In the genomic region with DNA sequence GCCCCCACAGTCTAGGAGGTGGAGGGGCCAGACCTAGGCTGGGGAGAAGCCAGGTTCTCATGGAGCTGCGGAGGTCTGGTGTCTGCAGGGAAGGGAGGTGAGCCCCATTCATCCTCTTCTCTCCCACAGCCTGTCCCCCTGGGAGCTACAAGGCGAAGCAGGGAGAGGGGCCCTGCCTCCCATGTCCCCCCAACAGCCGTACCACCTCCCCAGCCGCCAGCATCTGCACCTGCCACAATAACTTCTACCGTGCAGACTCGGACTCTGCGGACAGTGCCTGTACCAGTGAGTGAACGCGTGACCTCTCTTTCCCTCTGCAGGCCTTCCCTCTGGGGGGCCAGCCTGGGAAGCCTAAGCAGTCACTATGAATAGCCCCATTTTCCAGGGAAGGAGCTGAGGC, we compare ENCODE assay signal across 26 cellular contexts. TPM values are rescaled to one million over a fixed set of nuclear protein-coding genes. Genes with fewer than 3 reads are reported as not detected.
"Had no signal": no experiment of that assay in that cellular context is flagged by ENCODE, and none has a peak within 500 bp of the region (broad histone marks: within the 10 kb centered on the region; RNA-seq: fewer than 3 reads in every experiment).

No MANE protein-coding gene starts in this region.

- H3K9me3 Mint-ChIP-seq: activated B cell treated with CpG ODN at 0.5 μM for 24 hours; activated CD4-positive, alpha-beta T cell treated with anti-CD3 and anti-CD28 coated beads, Interleukin-2, amount 10 ng/mL, durations not matched to agents 24 days and 14 days; activated naive CD4-positive, alpha-beta T cell treated with anti-CD3 and anti-CD28 coated beads for 36 hours; activated T-cell treated with anti-CD3 and anti-CD28 coated beads, Interleukin-2, amount 50 U/mL, for 4 hours; brain had no signal

- DNase-seq: activated B cell treated with CpG ODN at 0.5 μM for 24 hours; activated CD4-positive, alpha-beta T cell treated with anti-CD3 and anti-CD28 coated beads for 1 hour; activated CD4-positive, alpha-beta T cell treated with anti-CD3 and anti-CD28 coated beads, Interleukin-2, amount 10 ng/mL, durations not matched to agents 24 days and 14 days; activated CD4-positive, alpha-beta T cell treated with anti-CD3 and anti-CD28 coated beads, Interleukin-2, amount 50 U/mL, for 48 hours; activated CD8-positive, alpha-beta memory T cell treated with anti-CD3 and anti-CD28 coated beads for 24 hours; activated effector memory CD4-positive, alpha-beta T cell treated with anti-CD3 and anti-CD28 coated beads, Interleukin-2, amount 50 U/mL, for 16 hours; activated naive CD4-positive, alpha-beta T cell treated with anti-CD3 and anti-CD28 coated beads for 36 hours; activated T-cell treated with anti-CD3 and anti-CD28 coated beads, Interleukin-2, amount 50 U/mL, for 4 hours; amygdala; KG1; NCI-H1092; NCI-H1436 treated with DMSO at 0.1 percent for 48 hours; NCI-H187; NCI-H2081; NCI-H446; NCI-H524; PC-3; SHP77 treated with DMSO at 0.1 percent for 48 hours; T-helper 17 cell; T1000 had no signal

- H3K27me3 Mint-ChIP-seq: brain had no signal

- ATAC-seq: activated T-cell treated with anti-CD3 and anti-CD28 coated beads, Interleukin-2, amount 50 U/mL, for 4 hours; PC-3; T-helper 17 cell had no signal

- H3K4me3 Mint-ChIP-seq: activated B cell treated with CpG ODN at 0.5 μM for 24 hours; activated CD4-positive, alpha-beta T cell treated with anti-CD3 and anti-CD28 coated beads, Interleukin-2, amount 10 ng/mL, durations not matched to agents 24 days and 14 days; activated naive CD4-positive, alpha-beta T cell treated with anti-CD3 and anti-CD28 coated beads for 36 hours; activated naive CD8-positive, alpha-beta T cell; activated T-cell treated with anti-CD3 and anti-CD28 coated beads, Interleukin-2, amount 50 U/mL, for 4 hours; IgD-negative memory B cell; T-helper 17 cell had no signal

- H3K27ac Mint-ChIP-seq: activated B cell treated with CpG ODN at 0.5 μM for 24 hours; activated CD4-positive, alpha-beta T cell treated with anti-CD3 and anti-CD28 coated beads, Interleukin-2, amount 10 ng/mL, durations not matched to agents 24 days and 14 days; activated naive CD4-positive, alpha-beta T cell treated with anti-CD3 and anti-CD28 coated beads for 36 hours; activated naive CD8-positive, alpha-beta T cell; IgD-negative memory B cell; T-helper 17 cell had no signal

- H3K4me1 Mint-ChIP-seq: activated B cell treated with CpG ODN at 0.5 μM for 24 hours; activated CD4-positive, alpha-beta T cell treated with anti-CD3 and anti-CD28 coated beads, Interleukin-2, amount 10 ng/mL, durations not matched to agents 24 days and 14 days had no signal

- H3K36me3 Mint-ChIP-seq: IgD-negative memory B cell had no signal

- FAIRE-seq: astrocyte, RCC 7860, TTC549 had no signal

RNA-seq across cellular contexts. Expression of gene EPHB3, which starts 14.1 kb away (rescaled TPM):
- total RNA-seq: activated naive CD4-positive, alpha-beta T cell treated with anti-CD3 and anti-CD28 coated beads for 36 hours had no signal
- polyA plus RNA-seq: IgD-negative memory B cell had no signal
